12 cellular contexts compared by ENCODE assay signal in the genomic region with DNA sequence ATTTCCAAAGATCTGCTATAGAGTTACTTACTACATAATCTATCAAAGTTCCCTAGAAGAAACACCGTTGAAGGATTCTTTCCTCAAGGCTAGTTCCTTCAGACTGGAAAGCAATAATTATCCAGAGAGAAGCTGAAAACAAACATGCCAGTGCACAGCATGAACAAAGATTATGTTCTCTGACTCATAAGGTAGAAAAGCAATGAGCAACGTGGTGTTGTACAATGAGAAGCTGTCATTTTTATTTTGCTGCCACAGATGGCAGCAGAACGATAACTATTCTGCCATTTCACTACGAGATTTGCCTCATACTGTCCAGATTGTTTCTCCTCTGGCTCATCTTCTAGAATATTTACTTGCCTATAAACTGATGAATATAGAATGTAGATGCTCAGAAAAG. TPM values are rescaled to one million over a fixed set of nuclear protein-coding genes. Genes with fewer than 3 reads are reported as not detected.
A peak's percentile ranks its signal among the peaks of the same experiment; 100 is the strongest.
DNase-seq lines count a peak whose midpoint lies in the region; ATAC-seq, FAIRE-seq and TF ChIP-seq lines count a peak whose summit lies in the region.
"Had no signal": no experiment of that assay in that cellular context is flagged by ENCODE, and none has a peak within 500 bp of the region (broad histone marks: within the 10 kb centered on the region; RNA-seq: fewer than 3 reads in every experiment).

No MANE protein-coding gene starts in this region.

- intact Hi-C loops in sigmoid colon (cut with DNase I) = no loop called here

- TF ChIP-seq CTCF in AG10803 (conservative IDR thresholded peaks at IDR 0.05; ENCODE audit: low read length) (no peak; the same call in 1 of the 2 replicates), sigmoid colon (IDR thresholded peaks at IDR 0.05) (no peak)

- FAIRE-seq in HTR-8/SVneo (lab: Jason Lieb, UNC) = no peak

- H3K9me3 ChIP-seq in adipocyte (ENCODE audit: control insufficient read depth, low read length) (peaks cover 2% of the 10 kb centered on the region), sigmoid colon (no peaks in the 10 kb centered on the region)
- H3K9me3 ChIP-seq: Peyer's patch had no signal

- no peak overlapping the region for H3K9ac ChIP-seq in adipocyte (ENCODE audit: low read length)

- H3K36me3 ChIP-seq in adipocyte (ENCODE audit: control insufficient read depth, insufficient read depth, low read length, severe bottlenecking) = no peaks in the 10 kb centered on the region
- H3K36me3 ChIP-seq in sigmoid colon = no peaks in the 10 kb centered on the region
- H3K36me3 ChIP-seq: Peyer's patch had no signal

- H3K4me3 ChIP-seq in AG10803 (ENCODE audit: low read length) = no peak overlapping the region
- no peak overlapping the region for H3K4me3 ChIP-seq in adipocyte (ENCODE audit: low read length)
- no peak overlapping the region for H3K4me3 ChIP-seq in sigmoid colon
- H3K4me3 ChIP-seq: Peyer's patch had no signal

- no peak for TF ChIP-seq POLR2A in sigmoid colon (IDR thresholded peaks at IDR 0.05)

- no peak overlapping the region for H3K27ac ChIP-seq in sigmoid colon
- H3K27ac ChIP-seq: Peyer's patch had no signal

- 25 to 59% methylated on average over 4 of the region's 4 CpGs for WGBS in sigmoid colon, 2 donors

- no peak for TF ChIP-seq EP300 in sigmoid colon (IDR thresholded peaks at IDR 0.05)

- DNase-seq in AG10803 (ENCODE audit: low read depth) (peak; percentile 46), HTR-8/SVneo (ENCODE audit: insufficient read length, low spot score) (peak; percentile 14), adipocyte (ENCODE audit: low read depth) (peak; percentile 69), kidney glomerular epithelial cell (lab: John Stamatoyannopoulos, UW) (peak; percentile 85), foreskin melanocyte (no peak), sigmoid colon (no peak), CD1c-positive myeloid dendritic cell (ENCODE audit: extremely low spot score) (no peak)
- DNase-seq: activated CD4-positive, alpha-beta T cell treated with anti-CD3 and anti-CD28 coated beads, Interleukin-2, amount 50 U/mL, for 4 hours; DMS79; Peyer's patch; stimulated activated CD4-positive, alpha-beta T cell treated with anti-CD3 and anti-CD28 coated beads, Interleukin-4, amount 100 ng/mL, for 24 hours had no signal

- H3K4me1 ChIP-seq in adipocyte (ENCODE audit: control insufficient read depth, insufficient read depth, low read length) = no peaks in the 10 kb centered on the region
- no peaks in the 10 kb centered on the region for H3K4me1 ChIP-seq in sigmoid colon
- H3K4me1 ChIP-seq: Peyer's patch had no signal

- no peak for ATAC-seq in GM19023 (IDR thresholded peaks at IDR 0.05; ENCODE audit: unreplicated experiment)

- no peaks in the 10 kb centered on the region for H3K27me3 ChIP-seq in adipocyte (replicated peaks; ENCODE audit: control insufficient read depth, insufficient read depth, low read length)
- no peaks in the 10 kb centered on the region for H3K27me3 ChIP-seq in sigmoid colon
- H3K27me3 ChIP-seq: Peyer's patch had no signal

RNA-seq across cellular contexts. Expression of a gene that starts 10.7 kb away (rescaled TPM):
- total RNA-seq in sigmoid colon = 10 to 100 TPM; 13.3 to 20.3 (median 15.1) TPM
- 1 to 10 TPM; 1.4 to 3.8 (median 1.8) TPM for polyA plus RNA-seq in sigmoid colon

RNA-seq across cellular contexts. Expression of a gene that starts 11.9 kb away (rescaled TPM):
- total RNA-seq in sigmoid colon = 10 to 100 TPM; 10.9 to 16.7 (median 14.1) TPM
- polyA plus RNA-seq in sigmoid colon = 1 to 10 TPM in 2 of 3 donors, under 1 TPM in 1; 0.92 to 6.7 (median 1.8) TPM

Comparison
In these comparisons a context has a peak if more than half of its experiments do, and no peak if none do; other contexts are left out.
1. DNase-seq: peak in AG10803 (single experiment), HTR-8/SVneo (single experiment), adipocyte (single experiment) and kidney glomerular epithelial cell (single experiment); none in foreskin melanocyte (single experiment), sigmoid colon (single experiment) and CD1c-positive myeloid dendritic cell (single experiment).